In the genomic region with DNA sequence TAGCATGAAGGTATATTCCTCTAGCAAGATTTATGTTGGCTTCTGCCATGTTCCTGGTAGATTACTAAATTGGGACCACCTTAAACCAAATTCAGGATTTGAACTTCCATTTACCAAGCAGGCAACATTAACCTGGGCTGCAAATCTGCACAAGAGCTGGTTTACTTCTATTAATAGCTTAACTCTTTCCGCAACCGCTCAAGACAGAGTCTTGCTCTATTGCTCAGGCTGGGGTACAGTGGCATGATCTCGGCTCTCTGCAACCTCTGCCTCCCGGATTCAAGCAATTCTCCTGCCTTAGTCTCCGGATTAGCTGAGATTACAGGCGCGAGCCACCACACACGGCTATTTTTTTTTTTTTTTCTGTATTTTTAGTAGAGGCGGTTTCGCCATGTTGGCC, we compare ENCODE assay signal across 22 cellular contexts. TPM values are rescaled to one million over a fixed set of nuclear protein-coding genes. Genes with fewer than 3 reads are reported as not detected.
DNase-seq lines count a peak whose midpoint lies in the region; ATAC-seq and TF ChIP-seq lines count a peak whose summit lies in the region.
"Had no signal": no experiment of that assay in that cellular context is flagged by ENCODE, and none has a peak within 500 bp of the region (broad histone marks: within the 10 kb centered on the region; RNA-seq: fewer than 3 reads in every experiment).

No MANE protein-coding gene starts in this region.

- intact Hi-C loops in CD8-positive, alpha-beta T cell (cut with DNase I, micrococcal nuclease): loop anchor here in 1 of 2 experiments (5.0 kb wide), 1 partner anchor 47 kb away; no protein-coding TSS in a partner anchor

- POLR2A ChIA-PET in CD8-positive, alpha-beta T cell (lab: Charles Lee): no interaction called here
- POLR2A ChIA-PET in WTC11 (lab: Charles Lee): interaction anchor here (0.7 kb wide), 1 partner anchor 9 kb away, joined by 3 read pairs; no protein-coding TSS in a partner anchor

- CTCF ChIA-PET in CD8-positive, alpha-beta T cell (lab: Charles Lee): interaction anchor here (1.2 kb wide), 1 partner anchor 73 kb away, joined by 3 read pairs; no protein-coding TSS in a partner anchor
- CTCF ChIA-PET in WTC11 (lab: Charles Lee): no interaction called here

- H3K9me3 ChIP-seq in CD8-positive, alpha-beta T cell (ENCODE audit: low read length): no peaks in the 10 kb centered on the region
- H3K9me3 ChIP-seq in MM.1S (replicated peaks; ENCODE audit: insufficient read depth, low read length): no peaks in the 10 kb centered on the region

- peaks cover 72% of the 10 kb centered on the region for H3K4me1 ChIP-seq in CD8-positive, alpha-beta T cell (ENCODE audit: insufficient read depth, low read length)
- H3K4me1 ChIP-seq in MM.1S (ENCODE audit: low read length): no peaks in the 10 kb centered on the region

- H2AFZ ChIP-seq in MM.1S (ENCODE audit: low read length): no peak overlapping the region

- no peaks in the 10 kb centered on the region for H3K9me2 ChIP-seq in MM.1S (replicated peaks; ENCODE audit: insufficient read depth, low read length)

- TF ChIP-seq CTCF in CD8-positive, alpha-beta T cell (IDR thresholded peaks at IDR 0.05): no peak
- TF ChIP-seq CTCF in WTC11 (IDR thresholded peaks at IDR 0.05) (no peak), nephron progenitor cell (IDR thresholded peaks at IDR 0.05) (no peak), MM.1S (IDR thresholded peaks at IDR 0.05; ENCODE audit: low read length) (no peak)

- H3K4me1 Mint-ChIP-seq in activated T-cell treated with anti-CD3 and anti-CD28 coated beads, Interleukin-2, amount 50 U/mL, for 24 hours (ENCODE audit: low read depth): peaks cover 93% of the 10 kb centered on the region
- H3K4me1 Mint-ChIP-seq in CD8-positive, alpha-beta T cell (ENCODE audit: low read depth): peaks cover 94% of the 10 kb centered on the region
- peaks cover 38% of the 10 kb centered on the region for H3K4me1 Mint-ChIP-seq in WTC11
- H3K4me1 Mint-ChIP-seq in nephron progenitor cell: peaks cover 2% of the 10 kb centered on the region

- peak overlapping the region; percentile 5 for H3K27ac Mint-ChIP-seq in activated T-cell treated with anti-CD3 and anti-CD28 coated beads, Interleukin-2, amount 50 U/mL, for 24 hours
- H3K27ac Mint-ChIP-seq in CD8-positive, alpha-beta T cell: peak overlapping the region; percentile 65
- peak overlapping the region; percentile 19; the same call in 1 of the 2 replicates for H3K27ac Mint-ChIP-seq in WTC11
- peak overlapping the region; percentile 34 for H3K27ac Mint-ChIP-seq in nephron progenitor cell
- H3K27ac Mint-ChIP-seq: HFFc6 had no signal

- peaks cover 100% of the 10 kb centered on the region for H3K79me2 ChIP-seq in MM.1S (ENCODE audit: low read length)

- no peak for DNase-seq in activated T-cell treated with anti-CD3 and anti-CD28 coated beads, Interleukin-2, amount 50 U/mL, for 24 hours
- DNase-seq in activated T-cell treated with anti-CD3 and anti-CD28 coated beads for 4 hours (no peak), WTC11 (ENCODE audit: low spot score) (no peak), nephron progenitor cell (no peak), MM.1S (no peak)
- DNase-seq in CD8-positive, alpha-beta T cell: no peak
- no peak for DNase-seq in stimulated activated CD8-positive, alpha-beta memory T cell treated with anti-CD3 and anti-CD28 coated beads, Interleukin-4, amount 100 ng/mL, for 48 hours
- DNase-seq: 8988T, DMS53, EL, H7, HFFc6, NCI-H1048, NCI-H1436, NCI-H1930, NCI-H526, PC-3, RPMI8226, SHP77 treated with DMSO at 0.1 percent for 48 hours had no signal

- no peak for ATAC-seq in CD8-positive, alpha-beta T cell
- ATAC-seq in WTC11: no peak
- ATAC-seq in HG02623 (IDR thresholded peaks at IDR 0.05; ENCODE audit: unreplicated experiment): no peak
- ATAC-seq: K562, PC-3 had no signal

- H3K27me3 Mint-ChIP-seq in activated T-cell treated with anti-CD3 and anti-CD28 coated beads, Interleukin-2, amount 50 U/mL, for 24 hours: no peaks in the 10 kb centered on the region
- H3K27me3 Mint-ChIP-seq in CD8-positive, alpha-beta T cell (ENCODE audit: low read depth): no peaks in the 10 kb centered on the region
- no peaks in the 10 kb centered on the region for H3K27me3 Mint-ChIP-seq in WTC11 (ENCODE audit: low read depth)
- H3K27me3 Mint-ChIP-seq in nephron progenitor cell (ENCODE audit: low read depth, poor library complexity): no peaks in the 10 kb centered on the region

- H3K9ac ChIP-seq in MM.1S (ENCODE audit: low read length): no peak overlapping the region

- H3K27me3 ChIP-seq in CD8-positive, alpha-beta T cell (ENCODE audit: insufficient read depth, low read length): no peaks in the 10 kb centered on the region
- no peaks in the 10 kb centered on the region for H3K27me3 ChIP-seq in MM.1S (replicated peaks; ENCODE audit: insufficient read depth, low read length)

- H3K36me3 Mint-ChIP-seq in activated T-cell treated with anti-CD3 and anti-CD28 coated beads, Interleukin-2, amount 50 U/mL, for 24 hours (ENCODE audit: low read depth): peaks cover 98% of the 10 kb centered on the region
- peaks cover 71% of the 10 kb centered on the region for H3K36me3 Mint-ChIP-seq in CD8-positive, alpha-beta T cell
- H3K36me3 Mint-ChIP-seq in WTC11 (peaks cover 56% of the 10 kb centered on the region), nephron progenitor cell (ENCODE audit: low read depth) (peaks cover 100% of the 10 kb centered on the region)

- no peak overlapping the region for H3K4me3 Mint-ChIP-seq in activated T-cell treated with anti-CD3 and anti-CD28 coated beads, Interleukin-2, amount 50 U/mL, for 24 hours
- no peak overlapping the region for H3K4me3 Mint-ChIP-seq in CD8-positive, alpha-beta T cell
- H3K4me3 Mint-ChIP-seq in WTC11 (no peak overlapping the region), nephron progenitor cell (no peak overlapping the region)
- H3K4me3 Mint-ChIP-seq: CD14-positive monocyte, HFFc6 had no signal

- peaks cover 79% of the 10 kb centered on the region for H4K20me1 ChIP-seq in MM.1S (ENCODE audit: insufficient read depth, low read length)

- H3K27ac ChIP-seq in CD8-positive, alpha-beta T cell (ENCODE audit: low read depth, low read length): no peak overlapping the region
- H3K27ac ChIP-seq in MM.1S (ENCODE audit: low read length): no peak overlapping the region

- H3K36me3 ChIP-seq in CD8-positive, alpha-beta T cell (ENCODE audit: insufficient read depth, low read length): peaks cover 7% of the 10 kb centered on the region
- peaks cover 16% of the 10 kb centered on the region for H3K36me3 ChIP-seq in MM.1S (replicated peaks; ENCODE audit: insufficient read depth, low read length)

- peaks cover 3% of the 10 kb centered on the region for H3K9me3 Mint-ChIP-seq in activated T-cell treated with anti-CD3 and anti-CD28 coated beads, Interleukin-2, amount 50 U/mL, for 24 hours
- H3K9me3 Mint-ChIP-seq in CD8-positive, alpha-beta T cell: peaks cover 4% of the 10 kb centered on the region
- H3K9me3 Mint-ChIP-seq in WTC11 (peaks cover 20% of the 10 kb centered on the region), nephron progenitor cell (peaks cover 61% of the 10 kb centered on the region)
- H3K9me3 Mint-ChIP-seq: HFFc6 had no signal

- H3F3A ChIP-seq in MM.1S (ENCODE audit: insufficient read depth, low read length): no peaks in the 10 kb centered on the region; the same call in 1 of the 2 replicates

- H3K4me2 ChIP-seq in MM.1S (ENCODE audit: low read depth, low read length): no peak overlapping the region

- H3K4me3 ChIP-seq in CD8-positive, alpha-beta T cell (ENCODE audit: low read depth, low read length): no peak overlapping the region
- H3K4me3 ChIP-seq in MM.1S (ENCODE audit: low read length): no peak overlapping the region
- H3K4me3 ChIP-seq: K562 had no signal

TF ChIP-seq in WTC11, 78 proteins besides CTCF, POLR2A, EP300 and RAD21 (continues in another document):
- TF ChIP-seq ZNF219 (CRISPR knock-in tag; IDR thresholded peaks at IDR 0.05; ENCODE audit: borderline replicate concordance): no peak
- TF ChIP-seq IRF2 (CRISPR knock-in tag; IDR thresholded peaks at IDR 0.05; ENCODE audit: borderline replicate concordance, low read depth): no peak
- no peak for TF ChIP-seq FOXJ3 (CRISPR knock-in tag; IDR thresholded peaks at IDR 0.05; ENCODE audit: borderline replicate concordance)
- TF ChIP-seq, protein P1, sequence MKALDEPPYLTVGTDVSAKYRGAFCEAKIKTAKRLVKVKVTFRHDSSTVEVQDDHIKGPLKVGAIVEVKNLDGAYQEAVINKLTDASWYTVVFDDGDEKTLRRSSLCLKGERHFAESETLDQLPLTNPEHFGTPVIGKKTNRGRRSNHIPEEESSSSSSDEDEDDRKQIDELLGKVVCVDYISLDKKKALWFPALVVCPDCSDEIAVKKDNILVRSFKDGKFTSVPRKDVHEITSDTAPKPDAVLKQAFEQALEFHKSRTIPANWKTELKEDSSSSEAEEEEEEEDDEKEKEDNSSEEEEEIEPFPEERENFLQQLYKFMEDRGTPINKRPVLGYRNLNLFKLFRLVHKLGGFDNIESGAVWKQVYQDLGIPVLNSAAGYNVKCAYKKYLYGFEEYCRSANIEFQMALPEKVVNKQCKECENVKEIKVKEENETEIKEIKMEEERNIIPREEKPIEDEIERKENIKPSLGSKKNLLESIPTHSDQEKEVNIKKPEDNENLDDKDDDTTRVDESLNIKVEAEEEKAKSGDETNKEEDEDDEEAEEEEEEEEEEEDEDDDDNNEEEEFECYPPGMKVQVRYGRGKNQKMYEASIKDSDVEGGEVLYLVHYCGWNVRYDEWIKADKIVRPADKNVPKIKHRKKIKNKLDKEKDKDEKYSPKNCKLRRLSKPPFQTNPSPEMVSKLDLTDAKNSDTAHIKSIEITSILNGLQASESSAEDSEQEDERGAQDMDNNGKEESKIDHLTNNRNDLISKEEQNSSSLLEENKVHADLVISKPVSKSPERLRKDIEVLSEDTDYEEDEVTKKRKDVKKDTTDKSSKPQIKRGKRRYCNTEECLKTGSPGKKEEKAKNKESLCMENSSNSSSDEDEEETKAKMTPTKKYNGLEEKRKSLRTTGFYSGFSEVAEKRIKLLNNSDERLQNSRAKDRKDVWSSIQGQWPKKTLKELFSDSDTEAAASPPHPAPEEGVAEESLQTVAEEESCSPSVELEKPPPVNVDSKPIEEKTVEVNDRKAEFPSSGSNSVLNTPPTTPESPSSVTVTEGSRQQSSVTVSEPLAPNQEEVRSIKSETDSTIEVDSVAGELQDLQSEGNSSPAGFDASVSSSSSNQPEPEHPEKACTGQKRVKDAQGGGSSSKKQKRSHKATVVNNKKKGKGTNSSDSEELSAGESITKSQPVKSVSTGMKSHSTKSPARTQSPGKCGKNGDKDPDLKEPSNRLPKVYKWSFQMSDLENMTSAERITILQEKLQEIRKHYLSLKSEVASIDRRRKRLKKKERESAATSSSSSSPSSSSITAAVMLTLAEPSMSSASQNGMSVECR (CRISPR knock-in tag; IDR thresholded peaks at IDR 0.05; ENCODE audit: borderline replicate concordance): no peak

RNA-seq across cellular contexts. Expression of a gene that starts 8.4 kb away (rescaled TPM):
- total RNA-seq in CD8-positive, alpha-beta T cell: 10 to 100 TPM; 76.5 to 76.6 TPM
- total RNA-seq in WTC11 (2021): 84.0 to 109 TPM (median 97.6 TPM) in 3 replicates

Comparison
In these comparisons a context has a peak if more than half of its experiments do, and no peak if none do; other contexts are left out.
1. H3K27ac Mint-ChIP-seq: peak in every context shown above with its lines; median percentile 65 in CD8-positive, alpha-beta T cell; 34 in nephron progenitor cell; 19 in WTC11; 5 in activated T-cell treated with anti-CD3 and anti-CD28 coated beads, Interleukin-2, amount 50 U/mL, for 24 hours.